Comparison of ENCODE assay signal across 8 cellular contexts in the genomic region with DNA sequence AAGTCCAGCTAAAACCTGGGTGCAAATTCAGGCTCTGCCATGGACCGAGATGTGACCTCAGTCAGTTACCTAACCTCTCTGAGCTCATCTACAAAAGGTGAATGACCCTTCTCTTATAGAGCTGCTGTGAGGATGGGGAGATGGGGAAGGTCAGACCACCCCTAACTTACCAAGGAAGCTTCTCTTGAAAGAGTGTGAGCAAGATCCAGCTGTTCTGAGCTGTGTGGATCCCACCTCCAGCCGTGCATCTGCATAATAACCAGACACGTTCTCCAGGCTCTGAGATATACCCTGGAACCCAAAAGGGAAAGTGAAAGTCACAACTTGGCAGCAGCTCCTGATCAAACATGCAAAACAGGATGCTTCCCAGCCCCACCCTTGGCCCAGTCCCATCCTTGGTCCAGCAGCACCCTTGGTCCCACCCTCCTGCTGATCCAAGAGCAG. TPM values are rescaled to one million over a fixed set of nuclear protein-coding genes. Genes with fewer than 3 reads are reported as not detected.
DNase-seq lines count a peak whose midpoint lies in the region; ATAC-seq and TF ChIP-seq lines count a peak whose summit lies in the region.

A gene with protein sequence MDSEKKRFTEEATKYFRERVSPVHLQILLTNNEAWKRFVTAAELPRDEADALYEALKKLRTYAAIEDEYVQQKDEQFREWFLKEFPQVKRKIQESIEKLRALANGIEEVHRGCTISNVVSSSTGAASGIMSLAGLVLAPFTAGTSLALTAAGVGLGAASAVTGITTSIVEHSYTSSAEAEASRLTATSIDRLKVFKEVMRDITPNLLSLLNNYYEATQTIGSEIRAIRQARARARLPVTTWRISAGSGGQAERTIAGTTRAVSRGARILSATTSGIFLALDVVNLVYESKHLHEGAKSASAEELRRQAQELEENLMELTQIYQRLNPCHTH (minus strand): TSS at position 257 of the 444 bp plus-strand sequence. CDS start 11,700 bp downstream, outside the sequence.

- dilution Hi-C loops in mammary epithelial cell (cut with HindIII; ENCODE audit: low sequenced_read_pairs) = no loop called here

- no peak for TF ChIP-seq CTCF in PC-9 (conservative IDR thresholded peaks at IDR 0.05)
- no peak for TF ChIP-seq CTCF in mammary epithelial cell (conservative IDR thresholded peaks at IDR 0.05 in 1 of 2, IDR thresholded peaks at IDR 0.05 in 1 of 2; ENCODE audit: extremely low read depth in 1 of 2, insufficient read depth in 1 of 2, low read depth in 1 of 2, low read length in 2 of 2)
- no peak for TF ChIP-seq CTCF in lung (IDR thresholded peaks at IDR 0.05; ENCODE audit: control extremely low read depth, extremely low read depth)
- TF ChIP-seq CTCF in GM23338 (conservative IDR thresholded peaks at IDR 0.05; ENCODE audit: low read depth in 2 of 2) = no peak

- H3K36me3 ChIP-seq in PC-9 (ENCODE audit: low read depth) = no peaks in the 10 kb centered on the region
- H3K36me3 ChIP-seq in mammary epithelial cell (ENCODE audit: insufficient read depth, low read length) = no peaks in the 10 kb centered on the region
- H3K36me3 ChIP-seq in lung (ENCODE audit: control insufficient read depth in 2 of 2, insufficient read depth in 2 of 2, low read length in 2 of 2) = no peaks in the 10 kb centered on the region
- no peaks in the 10 kb centered on the region for H3K36me3 ChIP-seq in thymus (ENCODE audit: control insufficient read depth, insufficient read depth)
- no peaks in the 10 kb centered on the region for H3K36me3 ChIP-seq in GM23338 (ENCODE audit: insufficient read depth)

- H3K79me2 ChIP-seq in PC-9 (ENCODE audit: low read depth) (no peaks in the 10 kb centered on the region), mammary epithelial cell (ENCODE audit: insufficient read depth, low read length) (no peaks in the 10 kb centered on the region), GM23338 (replicated peaks; ENCODE audit: insufficient read depth) (no peaks in the 10 kb centered on the region)

- peaks cover 28% of the 10 kb centered on the region for H3K4me1 Mint-ChIP-seq in GM23338

- no peak within 1 kb of the TSS for H3K9ac ChIP-seq in mammary epithelial cell (ENCODE audit: insufficient read depth, low read length)

- H3K4me2 ChIP-seq in PC-9 = no peak within 1 kb of the TSS
- H3K4me2 ChIP-seq in mammary epithelial cell (ENCODE audit: insufficient read depth, low read depth, low read length) = peak within 1 kb of the TSS; percentile 28
- H3K4me2 ChIP-seq in GM23338 = no peak within 1 kb of the TSS

- no peak within 1 kb of the TSS for H3K27ac ChIP-seq in PC-9
- H3K27ac ChIP-seq in mammary epithelial cell (ENCODE audit: insufficient read depth, low read depth, low read length) = no peak within 1 kb of the TSS
- peak within 1 kb of the TSS; percentile 88 to 95 for H3K27ac ChIP-seq in lung (ENCODE audit: low read depth in 1 of 2, low read length in 1 of 2)
- H3K27ac ChIP-seq in thymus (ENCODE audit: low read depth) = peak within 1 kb of the TSS; percentile 84
- no peak within 1 kb of the TSS for H3K27ac ChIP-seq in GM23338 (ENCODE audit: low read depth)

- H3K9me2 ChIP-seq in PC-9 (ENCODE audit: insufficient read depth) = no peaks in the 10 kb centered on the region
- H3K9me2 ChIP-seq in GM23338 (ENCODE audit: insufficient read depth) = no peaks in the 10 kb centered on the region

- H3K4me3 Mint-ChIP-seq in GM23338 = no peak within 1 kb of the TSS

- ATAC-seq in lung (ENCODE audit: insufficient read depth, low FRiP score) (no peak), GM23338 (no peak)

- DNase-seq in ELR (ENCODE audit: low read depth) (peak; percentile 48), PC-9 (peak in 1 of 2 experiments; percentile 17), mammary epithelial cell (peak; percentile 16), lung (ENCODE audit: low spot score) (peak; percentile 69), GM23338 (ENCODE audit: low spot score) (no peak), NCI-H345 treated with DMSO at 0.1 percent for 48 hours (lab: John Stamatoyannopoulos, UW; ENCODE audit: unreplicated experiment) (no peak), HEK293T (ENCODE audit: extremely low spot score) (no peak)

- WGBS in mammary epithelial cell (ENCODE audit: low coverage, missing lambda C conversion rate) = 50% methylated on average over 2 of the region's 3 CpGs
- WGBS in lung, 2 donors = 12 to 21% methylated on average over 3 of the region's 3 CpGs
- WGBS in thymus = 24% methylated on average over 3 of the region's 3 CpGs

- H3K27me3 ChIP-seq in PC-9 (ENCODE audit: insufficient read depth, low read depth) = no peaks in the 10 kb centered on the region; the same call in 1 of the 2 replicates
- H3K27me3 ChIP-seq in mammary epithelial cell (ENCODE audit: insufficient read depth, low read length) = no peaks in the 10 kb centered on the region
- H3K27me3 ChIP-seq in lung (ENCODE audit: control insufficient read depth, insufficient read depth) = no peaks in the 10 kb centered on the region
- no peaks in the 10 kb centered on the region for H3K27me3 ChIP-seq in thymus (ENCODE audit: control insufficient read depth, insufficient read depth)
- no peaks in the 10 kb centered on the region for H3K27me3 ChIP-seq in GM23338 (ENCODE audit: insufficient read depth)

- no peaks in the 10 kb centered on the region for H3K36me3 Mint-ChIP-seq in GM23338 (ENCODE audit: low read depth)

- no peaks in the 10 kb centered on the region for H4K20me1 ChIP-seq in PC-9 (ENCODE audit: insufficient read depth)
- H4K20me1 ChIP-seq in mammary epithelial cell (ENCODE audit: insufficient read depth, low read length) = no peaks in the 10 kb centered on the region
- H4K20me1 ChIP-seq in GM23338 (replicated peaks; ENCODE audit: insufficient read depth) = no peaks in the 10 kb centered on the region

- no peak within 1 kb of the TSS for H2AFZ ChIP-seq in PC-9
- H2AFZ ChIP-seq in mammary epithelial cell (ENCODE audit: low read depth, low read length) = peak within 1 kb of the TSS; percentile 56
- no peak within 1 kb of the TSS; the same call in 1 of the 2 replicates for H2AFZ ChIP-seq in GM23338

- H3K9me3 ChIP-seq in PC-9 (ENCODE audit: insufficient read depth, low read depth) (no peaks in the 10 kb centered on the region), mammary epithelial cell (replicated peaks; ENCODE audit: insufficient read depth, low read length) (no peaks in the 10 kb centered on the region), lung (ENCODE audit: control insufficient read depth in 2 of 2, insufficient read depth in 1 of 2, low read length in 1 of 2) (no peaks in the 10 kb centered on the region), thymus (ENCODE audit: control insufficient read depth) (no peaks in the 10 kb centered on the region)

- H3K27ac Mint-ChIP-seq in GM23338 = no peak within 1 kb of the TSS

- intact Hi-C loops in PC-9 (cut with micrococcal nuclease; ENCODE audit: unreplicated experiment) = no loop called here
- intact Hi-C loops in mammary epithelial cell (cut with micrococcal nuclease) = no loop called here

- in situ Hi-C loops in mammary epithelial cell (cut with MboI; ENCODE audit: low sequenced_read_pairs in 2 of 2) = loop anchor here in 1 of 2 donors (25.0 kb wide), 1 partner anchor 327 kb away; a partner anchor contains a TSS

- H3F3A ChIP-seq in PC-9 (ENCODE audit: insufficient read depth, low read depth) (no peaks in the 10 kb centered on the region; the same call in 1 of the 2 replicates), GM23338 (replicated peaks; ENCODE audit: low read depth) (no peaks in the 10 kb centered on the region)

- H3K4me3 ChIP-seq in PC-9 = no peak within 1 kb of the TSS
- H3K4me3 ChIP-seq in mammary epithelial cell (replicated peaks in 1 of 3; ENCODE audit: insufficient read depth in 1 of 3, low read depth in 2 of 3, low read length in 3 of 3) = no peak within 1 kb of the TSS
- peak within 1 kb of the TSS; percentile 37 for H3K4me3 ChIP-seq in lung
- peak within 1 kb of the TSS; percentile 32 for H3K4me3 ChIP-seq in thymus (ENCODE audit: low read length)
- H3K4me3 ChIP-seq in GM23338 = no peak within 1 kb of the TSS

- H3K27me3 Mint-ChIP-seq in GM23338 (ENCODE audit: insufficient read depth, low read depth, poor library complexity) = peaks cover 6% of the 10 kb centered on the region

- H3K4me1 ChIP-seq in PC-9 (replicated peaks; ENCODE audit: insufficient read depth) = no peaks in the 10 kb centered on the region
- H3K4me1 ChIP-seq in mammary epithelial cell (ENCODE audit: insufficient read depth, low read length) = peaks cover 9% of the 10 kb centered on the region
- H3K4me1 ChIP-seq in lung (ENCODE audit: control insufficient read depth in 2 of 2, insufficient read depth in 2 of 2, low read length in 2 of 2) = peaks cover 0 to 24% of the 10 kb centered on the region in 2 donors
- peaks cover 57% of the 10 kb centered on the region for H3K4me1 ChIP-seq in thymus (ENCODE audit: control insufficient read depth, insufficient read depth, low read length)
- H3K4me1 ChIP-seq in GM23338 (ENCODE audit: insufficient read depth) = peaks cover 17% of the 10 kb centered on the region; the same call in 1 of the 2 replicates

- H3K9me3 Mint-ChIP-seq in GM23338 = no peaks in the 10 kb centered on the region

- POLR2A ChIA-PET in PC-9 (lab: Charles Lee; ENCODE audit: unreplicated experiment) = interaction anchor here (0.5 kb wide), 1 partner anchor 848 kb away, joined by 10 read pairs; no protein-coding TSS in a partner anchor
- POLR2A ChIA-PET in HEK293T (lab: Yijun Ruan, JAX) = no interaction called here

- CTCF ChIA-PET in PC-9 (lab: Charles Lee) = interaction anchor here (0.6 to 0.7 kb wide), 2 partner anchors 24 to 112 kb away, joined by 3 to 4 read pairs; no protein-coding TSS in a partner anchor
- CTCF ChIA-PET in mammary epithelial cell (lab: Charles Lee; ENCODE audit: low non-redundant PET) = no interaction called here
- CTCF ChIA-PET in HEK293T (lab: Yijun Ruan, JAX) = interaction anchor here (0.6 kb wide), 1 partner anchor 282 kb away, joined by 3 read pairs; no protein-coding TSS in a partner anchor

- BruUV-seq in PC-9 (replicated peaks; lab: Mats Ljungman, UMichigan) (no TSS peak), mammary epithelial cell (replicated peaks; lab: Mats Ljungman, UMichigan) (no TSS peak)

TF ChIP-seq in GM23338, 12 proteins besides CTCF, POLR2A, EP300 and RAD21 (continues in another document):
- TF ChIP-seq ZNF114 (CRISPR knock-in tag; IDR thresholded peaks at IDR 0.05) (no peak), POLR2AphosphoS5 (IDR thresholded peaks at IDR 0.05; ENCODE audit: low read depth) (no peak), NANOG (IDR thresholded peaks at IDR 0.05; ENCODE audit: borderline replicate concordance) (no peak), STAT1 (IDR thresholded peaks at IDR 0.05; ENCODE audit: unreplicated experiment) (no peak)

RNA-seq across cellular contexts. Expression of the gene that starts here (rescaled TPM):
- total RNA-seq in PC-9 (2021) (15.2 and 19.3 TPM in 2 replicates), mammary epithelial cell (1 to 10 TPM in 1 of 2 donors, under 1 TPM in 1; 0.83 to 1.6 TPM), lung (10 to 100 TPM; 46.6 to 50.9 TPM)
- polyA plus RNA-seq in mammary epithelial cell (2.2 TPM), lung (10 to 100 TPM; 26.2 to 42.8 TPM), thymus (42.6 TPM), GM23338 (2016; fragmentation: Nextera tagmentation; extraction: Ambion mirVana) (not detected in 2 replicates)
- polyA minus RNA-seq in mammary epithelial cell = not detected
- total RNA-seq in GM23338 (2014; rRNA removed; shearing (Covaris generic)) = not detected in 2 replicates

Comparison
In these comparisons a context has a peak if more than half of its experiments do, and no peak if none do; other contexts are left out.
1. DNase-seq: peak in ELR (single experiment), mammary epithelial cell (single experiment) and lung (single experiment); none in GM23338 (single experiment), NCI-H345 treated with DMSO at 0.1 percent for 48 hours (single experiment) and HEK293T (single experiment).
2. H3K27ac ChIP-seq: peak in lung (2 of 2) and thymus (single experiment); none in PC-9 (single experiment), mammary epithelial cell (single experiment) and GM23338 (single experiment).
3. H3K4me3 ChIP-seq: peak in lung (single experiment) and thymus (single experiment); none in PC-9 (single experiment), mammary epithelial cell (0 of 3) and GM23338 (single experiment).